Comparison of ENCODE assay signal across 1 cellular context in genomic region chr3:192372627-192373026, GRCh38.
TF ChIP-seq lines count a peak whose summit lies in the region.

No MANE protein-coding gene starts in this region.

TF ChIP-seq in WTC11, 78 proteins besides CTCF, POLR2A, EP300 and RAD21 (continued from another document):
- TF ChIP-seq JAZF1 (CRISPR knock-in tag; IDR thresholded peaks at IDR 0.05), result no peak
